In genomic region chr4:29453421-29453820, GRCh38 we compare ENCODE assay signal across 17 cellular contexts.
A peak's percentile ranks its signal among the peaks of the same experiment; 100 is the strongest.
DNase-seq lines count a peak whose midpoint lies in the region; ATAC-seq, FAIRE-seq and TF ChIP-seq lines count a peak whose summit lies in the region.
"Had no signal": no experiment of that assay in that cellular context is flagged by ENCODE, and none has a peak within 500 bp of the region (broad histone marks: within the 10 kb centered on the region; RNA-seq: fewer than 3 reads in every experiment).

No MANE protein-coding gene starts in this region.

- peaks cover 66% of the 10 kb centered on the region for H3K9me3 ChIP-seq in HepG2 (ENCODE audit: low read length)
- no peaks in the 10 kb centered on the region for H3K9me3 ChIP-seq in right lobe of liver
- no peaks in the 10 kb centered on the region for H3K9me3 ChIP-seq in upper lobe of right lung
- H3K9me3 ChIP-seq: Caco-2, HAP-1 had no signal

- no peaks in the 10 kb centered on the region for H3K4me1 ChIP-seq in HepG2 (ENCODE audit: insufficient read depth, low read length)
- no peaks in the 10 kb centered on the region for H3K4me1 ChIP-seq in right lobe of liver
- H3K4me1 ChIP-seq in upper lobe of right lung: no peaks in the 10 kb centered on the region
- H3K4me1 ChIP-seq: Caco-2, HAP-1 had no signal

- no peak overlapping the region for H3K4me2 ChIP-seq in HepG2 (ENCODE audit: low read depth, low read length)

- FAIRE-seq in HepG2 (lab: Jason Lieb, UNC): no peak
- FAIRE-seq: D721Med, G401.6, GM12891, GM19239 had no signal

- TF ChIP-seq RAD21 in HepG2 (CRISPR knock-in tag; IDR thresholded peaks at IDR 0.05): no peak

- no peaks in the 10 kb centered on the region for H4K20me1 ChIP-seq in HepG2 (ENCODE audit: insufficient read depth, low read length)

- DNase-seq in HepG2 (ENCODE audit: low spot score) (no peak), right lobe of liver (no peak), OCI-M1 (lab: John Stamatoyannopoulos, UW) (peak; percentile 18), fibroblast of the aortic adventitia (ENCODE audit: low read depth) (peak; percentile 0), upper lobe of right lung (no peak), NCI-H524 treated with DMSO at 0.1 percent for 48 hours (lab: John Stamatoyannopoulos, UW) (no peak)
- DNase-seq in stimulated activated naive B cell treated with anti-CD40 and anti-IgM and Interleukin-4, amounts not matched to agents 10 μg/mL and 1 μg/mL and 100 μg/mL, for 72 hours: no peak
- DNase-seq: AML-193; Caco-2; CD4-positive, alpha-beta T cell; GM23248 had no signal

- intact Hi-C loops in HepG2 (cut with micrococcal nuclease; ENCODE audit: unreplicated experiment) (no loop called here), right lobe of liver (cut with DNase I) (no loop called here), upper lobe of right lung (cut with DNase I) (no loop called here)

- TF ChIP-seq EP300 in HepG2 (IDR thresholded peaks at IDR 0.05; ENCODE audit: low read depth in 2 of 2, low read length in 2 of 2) (no peak), HepG2 (CRISPR knock-in tag; IDR thresholded peaks at IDR 0.05; ENCODE audit: borderline replicate concordance) (no peak)

- POLR2A ChIA-PET in HepG2 (lab: Yijun Ruan, JAX): no interaction called here

- no peaks in the 10 kb centered on the region for H3K36me3 Mint-ChIP-seq in stimulated activated naive B cell treated with anti-CD40 and anti-IgM and Interleukin-4, amounts not matched to agents 10 μg/mL and 1 μg/mL and 100 μg/mL, for 72 hours

- TF ChIP-seq CTCF in HepG2 (CRISPR knock-in tag; IDR thresholded peaks at IDR 0.05) (no peak), right lobe of liver (IDR thresholded peaks at IDR 0.05) (no peak), fibroblast of the aortic adventitia (IDR thresholded peaks at IDR 0.05; ENCODE audit: insufficient read depth, low read length) (no peak), upper lobe of right lung (IDR thresholded peaks at IDR 0.05) (no peak)

- H3K27ac ChIP-seq in HepG2 (ENCODE audit: extremely low read length, insufficient read depth, low read length): no peak overlapping the region
- H3K27ac ChIP-seq in right lobe of liver: no peak overlapping the region
- no peak overlapping the region for H3K27ac ChIP-seq in upper lobe of right lung
- H3K27ac ChIP-seq: C4-2B, GM23248 had no signal

- no peak overlapping the region for H3K27ac Mint-ChIP-seq in stimulated activated naive B cell treated with anti-CD40 and anti-IgM and Interleukin-4, amounts not matched to agents 10 μg/mL and 1 μg/mL and 100 μg/mL, for 72 hours
- H3K27ac Mint-ChIP-seq: CD4-positive, alpha-beta T cell had no signal

- H3K9me3 Mint-ChIP-seq in stimulated activated naive B cell treated with anti-CD40 and anti-IgM and Interleukin-4, amounts not matched to agents 10 μg/mL and 1 μg/mL and 100 μg/mL, for 72 hours: peaks cover 0 to 5% of the 10 kb centered on the region in 2 donors

- no TSS peak for BruUV-seq in HepG2 (replicated peaks; lab: Mats Ljungman, UMichigan)

- TF ChIP-seq POLR2A in HepG2 (IDR thresholded peaks at IDR 0.05; ENCODE audit: insufficient read depth in 1 of 2, low read depth in 2 of 2, low read length in 2 of 2): no peak
- no peak for TF ChIP-seq POLR2A in right lobe of liver (IDR thresholded peaks at IDR 0.05)

- H3K9ac ChIP-seq in HepG2 (ENCODE audit: insufficient read depth, low read depth, low read length): no peak overlapping the region
- H3K9ac ChIP-seq: GM23248 had no signal

- H3K79me2 ChIP-seq in HepG2 (ENCODE audit: insufficient read depth, low read length): no peaks in the 10 kb centered on the region

- H3K4me1 Mint-ChIP-seq in stimulated activated naive B cell treated with anti-CD40 and anti-IgM and Interleukin-4, amounts not matched to agents 10 μg/mL and 1 μg/mL and 100 μg/mL, for 72 hours: no peaks in the 10 kb centered on the region

- 6% methylated on average over 4 of the region's 4 CpGs for WGBS in HepG2 (ENCODE audit: low lambda C conversion rate)
- WGBS in right lobe of liver (ENCODE audit: insufficient coverage, low coverage, low lambda C conversion rate, missing lambda C conversion rate): 54% methylated on average over 4 of the region's 4 CpGs

- no peaks in the 10 kb centered on the region for H3K27me3 ChIP-seq in HepG2 (ENCODE audit: control insufficient read depth in 1 of 2, insufficient read depth in 2 of 2, low read length in 2 of 2)
- no peaks in the 10 kb centered on the region for H3K27me3 ChIP-seq in right lobe of liver
- no peaks in the 10 kb centered on the region for H3K27me3 ChIP-seq in upper lobe of right lung

- no peak overlapping the region for H3K4me3 Mint-ChIP-seq in stimulated activated naive B cell treated with anti-CD40 and anti-IgM and Interleukin-4, amounts not matched to agents 10 μg/mL and 1 μg/mL and 100 μg/mL, for 72 hours
- H3K4me3 Mint-ChIP-seq: CD4-positive, alpha-beta T cell had no signal

- H3K36me3 ChIP-seq in HepG2 (replicated peaks in 1 of 2; ENCODE audit: control insufficient read depth in 1 of 2, insufficient read depth in 2 of 2, low read length in 2 of 2): no peaks in the 10 kb centered on the region
- H3K36me3 ChIP-seq in right lobe of liver: no peaks in the 10 kb centered on the region
- no peaks in the 10 kb centered on the region for H3K36me3 ChIP-seq in upper lobe of right lung
- H3K36me3 ChIP-seq: HAP-1 had no signal

- H3K27me3 Mint-ChIP-seq in stimulated activated naive B cell treated with anti-CD40 and anti-IgM and Interleukin-4, amounts not matched to agents 10 μg/mL and 1 μg/mL and 100 μg/mL, for 72 hours: no peaks in the 10 kb centered on the region
- H3K27me3 Mint-ChIP-seq: CD4-positive, alpha-beta T cell had no signal

- no peak overlapping the region for H2AFZ ChIP-seq in HepG2 (ENCODE audit: low read length)
- H2AFZ ChIP-seq: GM23248 had no signal

- CTCF ChIA-PET in HepG2 (lab: Yijun Ruan, JAX; ENCODE audit: low intra/inter-chr PET ratio, low total read pairs): no interaction called here

- in situ Hi-C loops in HepG2 (cut with HindIII; ENCODE audit: extremely low pct_ligation_motif_present, low pct_unique_long_range_greater_than_20kb): no loop called here

- no peak overlapping the region for H3K4me3 ChIP-seq in HepG2 (replicated peaks in 1 of 3; ENCODE audit: insufficient read depth in 1 of 3, low read depth in 2 of 3, low read length in 3 of 3)
- H3K4me3 ChIP-seq in right lobe of liver: no peak overlapping the region
- no peak overlapping the region for H3K4me3 ChIP-seq in fibroblast of the aortic adventitia (ENCODE audit: low read depth, low read length)
- no peak overlapping the region for H3K4me3 ChIP-seq in upper lobe of right lung
- H3K4me3 ChIP-seq: GM23248, HAP-1 had no signal

- ATAC-seq in HepG2 (no peak), right lobe of liver (no peak), upper lobe of right lung (no peak)
- no peak for ATAC-seq in stimulated activated naive B cell treated with anti-CD40 and anti-IgM and Interleukin-4, amounts not matched to agents 10 μg/mL and 1 μg/mL and 100 μg/mL, for 72 hours (replicated peaks)

TF ChIP-seq in HepG2, 621 proteins besides CTCF, POLR2A, EP300 and RAD21:
- TF ChIP-seq ATF7 (IDR thresholded peaks at IDR 0.05) (peak; percentile 66), ATF7 (CRISPR knock-in tag; IDR thresholded peaks at IDR 0.05) (no peak), MAFK (conservative IDR thresholded peaks at IDR 0.05 in 1 of 2, IDR thresholded peaks at IDR 0.05 in 1 of 2; ENCODE audit: low read length in 2 of 2) (peak in 1 of 2 experiments; percentile 55; a peak in 2 of 4 replicates), ZNF792 (CRISPR knock-in tag; IDR thresholded peaks at IDR 0.05) (no peak), CREB1 (IDR thresholded peaks at IDR 0.05) (peak; percentile 35; the same call in 1 of the 2 replicates), CREB1 (CRISPR knock-in tag; IDR thresholded peaks at IDR 0.05) (no peak), DMAP1 (CRISPR knock-in tag; IDR thresholded peaks at IDR 0.05) (no peak)

Comparison
In these comparisons a context has a peak if more than half of its experiments do, and no peak if none do; other contexts are left out.
1. DNase-seq: peak in OCI-M1 (single experiment) and fibroblast of the aortic adventitia (single experiment); none in HepG2 (single experiment), right lobe of liver (0 of 3), stimulated activated naive B cell treated with anti-CD40 and anti-IgM and Interleukin-4, amounts not matched to agents 10 μg/mL and 1 μg/mL and 100 μg/mL, for 72 hours (single experiment), upper lobe of right lung (single experiment) and NCI-H524 treated with DMSO at 0.1 percent for 48 hours (single experiment).